Comparison of ENCODE assay signal across 8 cellular contexts in the genomic region with DNA sequence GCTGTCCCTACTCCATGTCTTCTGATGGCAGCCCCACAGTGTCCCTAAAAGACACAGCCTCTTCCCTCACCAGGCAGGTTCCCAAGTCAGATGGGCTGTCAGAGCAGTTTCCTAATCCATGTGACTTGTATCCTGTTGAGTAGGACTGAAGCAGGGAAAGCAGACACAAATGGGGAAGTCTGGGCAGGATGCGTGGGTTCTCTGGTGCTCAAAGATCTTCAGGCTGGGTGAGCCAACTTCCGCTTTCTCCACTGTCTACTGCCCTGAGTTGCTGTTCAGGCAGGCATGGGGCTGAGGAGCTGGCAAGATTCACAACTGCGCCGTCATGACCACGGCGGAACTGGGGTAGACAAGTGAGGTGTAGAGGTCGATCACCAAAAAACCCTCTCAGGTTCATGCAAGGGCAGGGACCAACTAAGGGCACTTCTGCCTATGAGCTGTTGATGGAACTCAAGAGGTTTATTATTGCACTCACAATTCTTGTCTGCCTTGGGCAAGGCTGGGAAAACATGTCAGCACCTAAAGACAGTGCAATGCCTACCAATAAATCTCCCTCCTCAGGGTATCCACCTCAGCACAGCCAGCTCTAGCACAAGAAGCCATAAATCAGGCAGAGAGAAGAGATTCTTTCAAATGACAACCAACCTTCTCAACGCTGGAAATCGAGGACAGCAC.
DNase-seq lines count a peak whose midpoint lies in the region; ATAC-seq and TF ChIP-seq lines count a peak whose summit lies in the region.

No MANE protein-coding gene starts in this region.

- H3K4me1 Mint-ChIP-seq in activated naive CD4-positive, alpha-beta T cell treated with anti-CD3 and anti-CD28 coated beads for 36 hours (ENCODE audit: low read depth), result peaks cover 73% of the 10 kb centered on the region

- H3K79me2 ChIP-seq in OCI-LY7 (ENCODE audit: insufficient read depth, low read depth, low read length), result peaks cover 95% of the 10 kb centered on the region

- peak overlapping the region; percentile 85 for H3K27ac Mint-ChIP-seq in activated naive CD4-positive, alpha-beta T cell treated with anti-CD3 and anti-CD28 coated beads for 36 hours

- H4K20me1 ChIP-seq in OCI-LY7 (ENCODE audit: insufficient read depth, low read length), result peaks cover 9% of the 10 kb centered on the region; the same call in 1 of the 2 replicates

- peaks cover 1% of the 10 kb centered on the region; the same call in 1 of the 2 replicates for H3K36me3 ChIP-seq in GM06990 (ENCODE audit: control insufficient read depth, insufficient read depth, low read length)
- peaks cover 59% of the 10 kb centered on the region for H3K36me3 ChIP-seq in OCI-LY7 (ENCODE audit: insufficient read depth, low read length)

- no peak overlapping the region for H2AFZ ChIP-seq in OCI-LY7 (ENCODE audit: low read length)

- no peaks in the 10 kb centered on the region for H3K9me2 ChIP-seq in OCI-LY7 (ENCODE audit: insufficient read depth, low read length)

- H3K4me2 ChIP-seq in OCI-LY7 (ENCODE audit: low read length), result peak overlapping the region; percentile 83

- H3K4me1 ChIP-seq in OCI-LY7 (ENCODE audit: insufficient read depth, low read length, poor library complexity, severe bottlenecking), result peaks cover 100% of the 10 kb centered on the region

- peak; percentile 79 for ATAC-seq in HG02610 (IDR thresholded peaks at IDR 0.05; ENCODE audit: unreplicated experiment)

- peak overlapping the region; percentile 43 for H3K4me3 Mint-ChIP-seq in activated naive CD4-positive, alpha-beta T cell treated with anti-CD3 and anti-CD28 coated beads for 36 hours

- peak overlapping the region; percentile 95 for H3K27ac ChIP-seq in OCI-LY7 (ENCODE audit: low read depth, low read length, poor library complexity, severe bottlenecking)

- H3K4me3 ChIP-seq in GM06990 (replicated peaks; ENCODE audit: low read depth, low read length) (peak overlapping the region; percentile 13; the same call in 1 of the 2 replicates), OCI-LY7 (ENCODE audit: low read depth, low read length, poor library complexity, severe bottlenecking) (peak overlapping the region; percentile 51)

- POLR2A ChIA-PET in OCI-LY7 (lab: Charles Lee), result interaction anchor here (0.6 to 8.1 kb wide), 5 partner anchors 10 to 87 kb away, joined by 3 to 62 read pairs (median 4); no protein-coding TSS in a partner anchor

- H3K9me3 ChIP-seq in OCI-LY7 (ENCODE audit: low read length), result no peaks in the 10 kb centered on the region

- H3K9me3 Mint-ChIP-seq in activated naive CD4-positive, alpha-beta T cell treated with anti-CD3 and anti-CD28 coated beads for 36 hours, result no peaks in the 10 kb centered on the region

- DNase-seq in GM06990 (ENCODE audit: extremely low read depth, insufficient read length) (peak; percentile 77), OCI-LY7 (ENCODE audit: low spot score) (peak; percentile 93), hypothalamus (lab: John Stamatoyannopoulos, UW) (peak in 31 of 51 donors; percentile 17 to 68 (median 43)), NCI-H2227 treated with DMSO at 0.1 percent for 48 hours (lab: John Stamatoyannopoulos, UW) (no peak), glomerular visceral epithelial cell (ENCODE audit: extremely low spot score) (no peak)
- peak; percentile 80 for DNase-seq in activated naive CD4-positive, alpha-beta T cell treated with anti-CD3 and anti-CD28 coated beads for 36 hours
- peak; percentile 65 for DNase-seq in stimulated activated CD8-positive, alpha-beta memory T cell treated with anti-CD3 and anti-CD28 coated beads, Interleukin-12 subunit alpha, Interleukin-12 subunit beta, amount 100 ng/mL, for 4 hours (ENCODE audit: low read depth)

- H3K36me3 Mint-ChIP-seq in activated naive CD4-positive, alpha-beta T cell treated with anti-CD3 and anti-CD28 coated beads for 36 hours (ENCODE audit: low read depth), result peaks cover 3% of the 10 kb centered on the region

- intact Hi-C loops in OCI-LY7 (cut with micrococcal nuclease; ENCODE audit: unreplicated experiment), result loop anchor here (2.0 kb wide), 1 partner anchor 72 kb away; no protein-coding TSS in a partner anchor
- intact Hi-C loops in activated naive CD4-positive, alpha-beta T cell treated with anti-CD3 and anti-CD28 coated beads for 36 hours (cut with micrococcal nuclease), result no loop called here

- no peaks in the 10 kb centered on the region for H3K27me3 Mint-ChIP-seq in activated naive CD4-positive, alpha-beta T cell treated with anti-CD3 and anti-CD28 coated beads for 36 hours (ENCODE audit: low read depth)

- BruUV-seq in OCI-LY7 (replicated peaks; lab: Mats Ljungman, UMichigan), result no TSS peak

- TF ChIP-seq CTCF in GM06990 (IDR thresholded peaks at IDR 0.05; ENCODE audit: insufficient read depth, low read length, poor library complexity, severe bottlenecking) (no peak), OCI-LY7 (conservative IDR thresholded peaks at IDR 0.05; ENCODE audit: low read length) (no peak)

- no peaks in the 10 kb centered on the region for H3K27me3 ChIP-seq in GM06990 (replicated peaks; ENCODE audit: control insufficient read depth, insufficient read depth, low read length)

- CTCF ChIA-PET in OCI-LY7 (lab: Charles Lee; ENCODE audit: unreplicated experiment), result interaction anchor here (0.9 kb wide), 1 partner anchor 22 kb away, joined by 3 read pairs; no protein-coding TSS in a partner anchor
- CTCF ChIA-PET in activated naive CD4-positive, alpha-beta T cell treated with anti-CD3 and anti-CD28 coated beads for 36 hours (lab: Charles Lee), result interaction anchor here (0.6 to 1.4 kb wide), 3 partner anchors 76 to 85 kb away, joined by 4 to 5 read pairs (median 4); no protein-coding TSS in a partner anchor

Comparison
In these comparisons a context has a peak if more than half of its experiments do, and no peak if none do; other contexts are left out.
1. DNase-seq: peak in GM06990 (single experiment), OCI-LY7 (single experiment), activated naive CD4-positive, alpha-beta T cell treated with anti-CD3 and anti-CD28 coated beads for 36 hours (single experiment), hypothalamus (31 of 51) and stimulated activated CD8-positive, alpha-beta memory T cell treated with anti-CD3 and anti-CD28 coated beads, Interleukin-12 subunit alpha, Interleukin-12 subunit beta, amount 100 ng/mL, for 4 hours (single experiment); none in NCI-H2227 treated with DMSO at 0.1 percent for 48 hours (single experiment) and glomerular visceral epithelial cell (single experiment).